1 cellular context compared by ENCODE assay signal in the genomic region with DNA sequence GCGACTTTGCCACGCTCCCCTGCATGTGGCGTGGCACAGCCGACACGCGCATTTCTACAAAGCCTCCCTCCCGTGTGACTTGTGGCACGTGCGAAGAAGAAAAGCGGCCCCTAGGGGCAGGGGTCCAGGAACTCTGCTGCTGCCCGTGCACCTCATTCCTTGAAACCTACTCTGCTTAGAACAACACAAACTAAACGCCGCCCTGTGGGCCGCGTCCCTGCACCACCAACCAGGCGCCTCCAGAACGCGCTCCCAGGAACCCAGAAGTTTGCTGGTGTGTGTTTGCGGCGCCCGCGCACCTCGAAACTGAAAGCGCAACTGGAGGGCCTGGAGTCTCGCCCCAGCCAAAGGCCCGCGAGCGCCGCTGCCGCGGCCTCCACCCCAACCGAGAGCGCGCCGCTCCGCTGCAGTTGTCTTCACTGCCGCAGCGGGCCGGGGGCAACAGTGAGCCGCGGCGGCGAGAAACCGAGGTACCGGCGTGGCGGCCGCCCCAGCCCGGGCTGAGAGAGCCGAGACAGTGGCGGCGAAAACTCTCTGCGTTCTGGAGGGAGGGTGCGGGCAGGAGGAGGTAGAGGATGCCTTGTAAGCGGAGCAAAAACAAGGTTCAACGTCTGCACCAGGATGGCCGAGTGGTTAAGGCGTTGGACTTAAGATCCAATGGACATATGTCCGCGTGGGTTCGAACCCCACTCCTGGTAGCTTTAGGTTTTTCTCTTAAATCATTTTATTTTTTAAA.
A peak's percentile ranks its signal among the peaks of the same experiment; 100 is the strongest.
TF ChIP-seq lines count a peak whose summit lies in the region.

No MANE protein-coding gene starts in this region.

TF ChIP-seq in HepG2, 621 proteins besides CTCF, POLR2A, EP300 and RAD21 (continued from another document and continues in another):
- TF ChIP-seq, protein P1, sequence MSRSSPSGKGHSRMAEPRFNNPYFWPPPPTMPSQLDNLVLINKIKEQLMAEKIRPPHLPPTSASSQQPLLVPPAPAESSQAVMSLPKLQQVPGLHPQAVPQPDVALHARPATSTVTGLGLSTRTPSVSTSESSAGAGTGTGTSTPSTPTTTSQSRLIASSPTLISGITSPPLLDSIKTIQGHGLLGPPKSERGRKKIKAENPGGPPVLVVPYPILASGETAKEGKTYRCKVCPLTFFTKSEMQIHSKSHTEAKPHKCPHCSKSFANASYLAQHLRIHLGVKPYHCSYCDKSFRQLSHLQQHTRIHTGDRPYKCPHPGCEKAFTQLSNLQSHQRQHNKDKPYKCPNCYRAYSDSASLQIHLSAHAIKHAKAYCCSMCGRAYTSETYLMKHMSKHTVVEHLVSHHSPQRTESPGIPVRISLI (CRISPR knock-in tag; IDR thresholded peaks at IDR 0.05; ENCODE audit: borderline replicate concordance) = peak; percentile 44; the same call in 1 of the 2 replicates
- TF ChIP-seq ZNF12 (CRISPR knock-in tag; IDR thresholded peaks at IDR 0.05) = peak; percentile 74
- TF ChIP-seq SOX13 (IDR thresholded peaks at IDR 0.05) = no peak
- peak in 1 of 2 experiments; percentile 24; a peak in 1 of 4 replicates for TF ChIP-seq SOX13 (CRISPR knock-in tag; conservative IDR thresholded peaks at IDR 0.05 in 1 of 2, IDR thresholded peaks at IDR 0.05 in 1 of 2)
- TF ChIP-seq SP1 (IDR thresholded peaks at IDR 0.05) = no peak
- peak; percentile 62 for TF ChIP-seq SP1 (CRISPR knock-in tag; IDR thresholded peaks at IDR 0.05)
- TF ChIP-seq, protein P2, sequence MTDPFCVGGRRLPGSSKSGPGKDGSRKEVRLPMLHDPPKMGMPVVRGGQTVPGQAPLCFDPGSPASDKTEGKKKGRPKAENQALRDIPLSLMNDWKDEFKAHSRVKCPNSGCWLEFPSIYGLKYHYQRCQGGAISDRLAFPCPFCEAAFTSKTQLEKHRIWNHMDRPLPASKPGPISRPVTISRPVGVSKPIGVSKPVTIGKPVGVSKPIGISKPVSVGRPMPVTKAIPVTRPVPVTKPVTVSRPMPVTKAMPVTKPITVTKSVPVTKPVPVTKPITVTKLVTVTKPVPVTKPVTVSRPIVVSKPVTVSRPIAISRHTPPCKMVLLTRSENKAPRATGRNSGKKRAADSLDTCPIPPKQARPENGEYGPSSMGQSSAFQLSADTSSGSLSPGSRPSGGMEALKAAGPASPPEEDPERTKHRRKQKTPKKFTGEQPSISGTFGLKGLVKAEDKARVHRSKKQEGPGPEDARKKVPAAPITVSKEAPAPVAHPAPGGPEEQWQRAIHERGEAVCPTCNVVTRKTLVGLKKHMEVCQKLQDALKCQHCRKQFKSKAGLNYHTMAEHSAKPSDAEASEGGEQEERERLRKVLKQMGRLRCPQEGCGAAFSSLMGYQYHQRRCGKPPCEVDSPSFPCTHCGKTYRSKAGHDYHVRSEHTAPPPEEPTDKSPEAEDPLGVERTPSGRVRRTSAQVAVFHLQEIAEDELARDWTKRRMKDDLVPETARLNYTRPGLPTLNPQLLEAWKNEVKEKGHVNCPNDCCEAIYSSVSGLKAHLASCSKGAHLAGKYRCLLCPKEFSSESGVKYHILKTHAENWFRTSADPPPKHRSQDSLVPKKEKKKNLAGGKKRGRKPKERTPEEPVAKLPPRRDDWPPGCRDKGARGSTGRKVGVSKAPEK (CRISPR knock-in tag; IDR thresholded peaks at IDR 0.05; ENCODE audit: borderline replicate concordance) = no peak; the same call in 1 of the 2 replicates
- TF ChIP-seq KDM6A (CRISPR knock-in tag; IDR thresholded peaks at IDR 0.05; ENCODE audit: low read depth) = no peak
- TF ChIP-seq ETV5 (CRISPR knock-in tag; IDR thresholded peaks at IDR 0.05; ENCODE audit: borderline replicate concordance) = peak; percentile 49; the same call in 1 of the 2 replicates
- peak; percentile 77 for TF ChIP-seq NFIC (IDR thresholded peaks at IDR 0.05; ENCODE audit: low read length)
- TF ChIP-seq, protein P3, sequence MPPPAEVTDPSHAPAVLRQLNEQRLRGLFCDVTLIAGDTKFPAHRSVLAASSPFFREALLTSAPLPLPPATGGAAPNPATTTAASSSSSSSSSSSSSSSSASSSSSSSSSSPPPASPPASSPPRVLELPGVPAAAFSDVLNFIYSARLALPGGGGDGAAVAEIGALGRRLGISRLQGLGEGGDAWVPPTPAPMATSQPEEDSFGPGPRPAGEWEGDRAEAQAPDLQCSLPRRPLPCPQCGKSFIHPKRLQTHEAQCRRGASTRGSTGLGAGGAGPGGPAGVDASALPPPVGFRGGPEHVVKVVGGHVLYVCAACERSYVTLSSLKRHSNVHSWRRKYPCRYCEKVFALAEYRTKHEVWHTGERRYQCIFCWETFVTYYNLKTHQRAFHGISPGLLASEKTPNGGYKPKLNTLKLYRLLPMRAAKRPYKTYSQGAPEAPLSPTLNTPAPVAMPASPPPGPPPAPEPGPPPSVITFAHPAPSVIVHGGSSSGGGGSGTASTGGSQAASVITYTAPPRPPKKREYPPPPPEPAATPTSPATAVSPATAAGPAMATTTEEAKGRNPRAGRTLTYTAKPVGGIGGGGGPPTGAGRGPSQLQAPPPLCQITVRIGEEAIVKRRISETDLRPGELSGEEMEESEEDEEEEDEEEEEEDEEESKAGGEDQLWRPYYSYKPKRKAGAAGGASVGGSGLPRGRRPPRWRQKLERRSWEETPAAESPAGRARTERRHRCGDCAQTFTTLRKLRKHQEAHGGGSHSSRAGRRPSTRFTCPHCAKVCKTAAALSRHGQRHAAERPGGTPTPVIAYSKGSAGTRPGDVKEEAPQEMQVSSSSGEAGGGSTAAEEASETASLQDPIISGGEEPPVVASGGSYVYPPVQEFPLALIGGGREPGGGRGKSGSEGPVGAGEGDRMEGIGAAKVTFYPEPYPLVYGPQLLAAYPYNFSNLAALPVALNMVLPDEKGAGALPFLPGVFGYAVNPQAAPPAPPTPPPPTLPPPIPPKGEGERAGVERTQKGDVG (CRISPR knock-in tag; IDR thresholded peaks at IDR 0.05; ENCODE audit: borderline replicate concordance) = no peak; the same call in 1 of the 2 replicates
- peak; percentile 34 for TF ChIP-seq ZNF629 (CRISPR knock-in tag; conservative IDR thresholded peaks at IDR 0.05)
- TF ChIP-seq, protein P4, sequence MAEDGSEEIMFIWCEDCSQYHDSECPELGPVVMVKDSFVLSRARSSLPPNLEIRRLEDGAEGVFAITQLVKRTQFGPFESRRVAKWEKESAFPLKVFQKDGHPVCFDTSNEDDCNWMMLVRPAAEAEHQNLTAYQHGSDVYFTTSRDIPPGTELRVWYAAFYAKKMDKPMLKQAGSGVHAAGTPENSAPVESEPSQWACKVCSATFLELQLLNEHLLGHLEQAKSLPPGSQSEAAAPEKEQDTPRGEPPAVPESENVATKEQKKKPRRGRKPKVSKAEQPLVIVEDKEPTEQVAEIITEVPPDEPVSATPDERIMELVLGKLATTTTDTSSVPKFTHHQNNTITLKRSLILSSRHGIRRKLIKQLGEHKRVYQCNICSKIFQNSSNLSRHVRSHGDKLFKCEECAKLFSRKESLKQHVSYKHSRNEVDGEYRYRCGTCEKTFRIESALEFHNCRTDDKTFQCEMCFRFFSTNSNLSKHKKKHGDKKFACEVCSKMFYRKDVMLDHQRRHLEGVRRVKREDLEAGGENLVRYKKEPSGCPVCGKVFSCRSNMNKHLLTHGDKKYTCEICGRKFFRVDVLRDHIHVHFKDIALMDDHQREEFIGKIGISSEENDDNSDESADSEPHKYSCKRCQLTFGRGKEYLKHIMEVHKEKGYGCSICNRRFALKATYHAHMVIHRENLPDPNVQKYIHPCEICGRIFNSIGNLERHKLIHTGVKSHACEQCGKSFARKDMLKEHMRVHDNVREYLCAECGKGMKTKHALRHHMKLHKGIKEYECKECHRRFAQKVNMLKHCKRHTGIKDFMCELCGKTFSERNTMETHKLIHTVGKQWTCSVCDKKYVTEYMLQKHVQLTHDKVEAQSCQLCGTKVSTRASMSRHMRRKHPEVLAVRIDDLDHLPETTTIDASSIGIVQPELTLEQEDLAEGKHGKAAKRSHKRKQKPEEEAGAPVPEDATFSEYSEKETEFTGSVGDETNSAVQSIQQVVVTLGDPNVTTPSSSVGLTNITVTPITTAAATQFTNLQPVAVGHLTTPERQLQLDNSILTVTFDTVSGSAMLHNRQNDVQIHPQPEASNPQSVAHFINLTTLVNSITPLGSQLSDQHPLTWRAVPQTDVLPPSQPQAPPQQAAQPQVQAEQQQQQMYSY (CRISPR knock-in tag; IDR thresholded peaks at IDR 0.05) = peak; percentile 55
- peak; percentile 25; the same call in 1 of the 2 replicates for TF ChIP-seq CREM (IDR thresholded peaks at IDR 0.05)
- no peak; the same call in 1 of the 2 replicates for TF ChIP-seq CREM (CRISPR knock-in tag; IDR thresholded peaks at IDR 0.05)
- TF ChIP-seq FOXJ3 (CRISPR knock-in tag; IDR thresholded peaks at IDR 0.05; ENCODE audit: borderline replicate concordance) = peak; percentile 67
- TF ChIP-seq PCBP2 (optimal IDR thresholded peaks at IDR 0.05; ENCODE audit: low read depth, low read length, poor library complexity, severe bottlenecking) = no peak
- TF ChIP-seq ARNT2 (CRISPR knock-in tag; IDR thresholded peaks at IDR 0.05; ENCODE audit: low read depth) = peak; percentile 79
- TF ChIP-seq, protein P5, sequence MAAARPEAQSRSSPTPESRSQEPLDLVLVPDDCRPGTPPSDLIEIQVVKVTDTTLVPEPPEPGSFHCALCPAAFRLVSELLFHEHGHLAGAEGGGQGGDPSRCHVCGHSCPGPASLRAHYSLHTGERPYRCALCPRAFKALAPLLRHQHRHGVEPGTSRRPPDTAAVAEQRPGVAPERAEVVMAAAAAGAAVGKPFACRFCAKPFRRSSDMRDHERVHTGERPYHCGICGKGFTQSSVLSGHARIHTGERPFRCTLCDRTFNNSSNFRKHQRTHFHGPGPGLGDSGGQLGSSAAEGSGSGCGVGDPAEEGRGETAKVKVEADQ (CRISPR knock-in tag; IDR thresholded peaks at IDR 0.05; ENCODE audit: borderline replicate concordance) = peak; percentile 94
- peak; percentile 61; the same call in 1 of the 2 replicates for TF ChIP-seq KDM1A (CRISPR knock-in tag; IDR thresholded peaks at IDR 0.05)
- TF ChIP-seq ZNF34 (CRISPR knock-in tag; IDR thresholded peaks at IDR 0.05; ENCODE audit: borderline replicate concordance) = peak; percentile 83
- TF ChIP-seq U2AF2 (IDR thresholded peaks at IDR 0.05; ENCODE audit: low read depth, low read length) = no peak
- TF ChIP-seq, protein P6, sequence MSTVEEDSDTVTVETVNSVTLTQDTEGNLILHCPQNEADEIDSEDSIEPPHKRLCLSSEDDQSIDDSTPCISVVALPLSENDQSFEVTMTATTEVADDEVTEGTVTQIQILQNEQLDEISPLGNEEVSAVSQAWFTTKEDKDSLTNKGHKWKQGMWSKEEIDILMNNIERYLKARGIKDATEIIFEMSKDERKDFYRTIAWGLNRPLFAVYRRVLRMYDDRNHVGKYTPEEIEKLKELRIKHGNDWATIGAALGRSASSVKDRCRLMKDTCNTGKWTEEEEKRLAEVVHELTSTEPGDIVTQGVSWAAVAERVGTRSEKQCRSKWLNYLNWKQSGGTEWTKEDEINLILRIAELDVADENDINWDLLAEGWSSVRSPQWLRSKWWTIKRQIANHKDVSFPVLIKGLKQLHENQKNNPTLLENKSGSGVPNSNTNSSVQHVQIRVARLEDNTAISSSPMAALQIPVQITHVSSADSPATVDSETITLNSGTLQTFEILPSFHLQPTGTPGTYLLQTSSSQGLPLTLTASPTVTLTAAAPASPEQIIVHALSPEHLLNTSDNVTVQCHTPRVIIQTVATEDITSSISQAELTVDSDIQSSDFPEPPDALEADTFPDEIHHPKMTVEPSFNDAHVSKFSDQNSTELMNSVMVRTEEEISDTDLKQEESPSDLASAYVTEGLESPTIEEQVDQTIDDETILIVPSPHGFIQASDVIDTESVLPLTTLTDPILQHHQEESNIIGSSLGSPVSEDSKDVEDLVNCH (CRISPR knock-in tag; IDR thresholded peaks at IDR 0.05) = 0 out of 2 replicates have a peak, but pooled peaks have one; percentile 1
- TF ChIP-seq SRSF9 (IDR thresholded peaks at IDR 0.05; ENCODE audit: borderline replicate concordance, insufficient read depth, low read depth, low read length, poor library complexity, severe bottlenecking) = no peak
- TF ChIP-seq RFX3 (CRISPR knock-in tag; IDR thresholded peaks at IDR 0.05) = no peak
- no peak for TF ChIP-seq FOXA1 (IDR thresholded peaks at IDR 0.05)
- 0 out of 2 replicates have a peak, but pooled peaks have one; percentile 28 for TF ChIP-seq FOXA1 (CRISPR knock-in tag; IDR thresholded peaks at IDR 0.05)
- no peak for TF ChIP-seq RFX1 (IDR thresholded peaks at IDR 0.05)
- peak; percentile 99 for TF ChIP-seq RBM22 (optimal IDR thresholded peaks at IDR 0.05; ENCODE audit: low read length)
- TF ChIP-seq ZKSCAN8 (CRISPR knock-in tag; IDR thresholded peaks at IDR 0.05; ENCODE audit: borderline replicate concordance) = peak; percentile 77; the same call in 1 of the 2 replicates
- TF ChIP-seq ZNF605 (CRISPR knock-in tag; IDR thresholded peaks at IDR 0.05) = peak; percentile 99
